1 cellular context compared by ENCODE assay signal in genomic region chr10:63465293-63466167, GRCh38.
TF ChIP-seq lines count a peak whose summit lies in the region.

JMJD1C (minus strand) TSS chr10:63465977; CDS start chr10:63465662, 315 bp downstream.

TF ChIP-seq in HepG2, 621 proteins besides CTCF, POLR2A, EP300 and RAD21 (continued from another document and continues in another):
- no peak for TF ChIP-seq KAT2B (IDR thresholded peaks at IDR 0.05; ENCODE audit: borderline replicate concordance, low read depth, low read length)
- no peak for TF ChIP-seq ZNF143 (CRISPR knock-in tag; IDR thresholded peaks at IDR 0.05)
- TF ChIP-seq KLF6 (CRISPR knock-in tag; IDR thresholded peaks at IDR 0.05) = no peak
- no peak for TF ChIP-seq ZNF44 (CRISPR knock-in tag; IDR thresholded peaks at IDR 0.05)
- TF ChIP-seq SNRNP70 (IDR thresholded peaks at IDR 0.05; ENCODE audit: low read depth, low read length) = no peak
- TF ChIP-seq ZFYVE20 (CRISPR knock-in tag; IDR thresholded peaks at IDR 0.05; ENCODE audit: borderline replicate concordance, low read depth) = no peak
- TF ChIP-seq SMARCC2 (IDR thresholded peaks at IDR 0.05) = no peak
- no peak for TF ChIP-seq ZNF570 (CRISPR knock-in tag; IDR thresholded peaks at IDR 0.05; ENCODE audit: borderline replicate concordance)
- peak; percentile 14; the same call in 1 of the 2 replicates for TF ChIP-seq RARA (CRISPR knock-in tag; IDR thresholded peaks at IDR 0.05)
- 0 out of 2 replicates have a peak, but pooled peaks have one; percentile 35 for TF ChIP-seq ZNF616 (CRISPR knock-in tag; IDR thresholded peaks at IDR 0.05; ENCODE audit: low read depth)
- TF ChIP-seq SMC3 (IDR thresholded peaks at IDR 0.05; ENCODE audit: low read length) = no peak
- TF ChIP-seq, protein P1, sequence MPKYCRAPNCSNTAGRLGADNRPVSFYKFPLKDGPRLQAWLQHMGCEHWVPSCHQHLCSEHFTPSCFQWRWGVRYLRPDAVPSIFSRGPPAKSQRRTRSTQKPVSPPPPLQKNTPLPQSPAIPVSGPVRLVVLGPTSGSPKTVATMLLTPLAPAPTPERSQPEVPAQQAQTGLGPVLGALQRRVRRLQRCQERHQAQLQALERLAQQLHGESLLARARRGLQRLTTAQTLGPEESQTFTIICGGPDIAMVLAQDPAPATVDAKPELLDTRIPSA (CRISPR knock-in tag; IDR thresholded peaks at IDR 0.05; ENCODE audit: borderline replicate concordance) = no peak
- no peak for TF ChIP-seq ZSCAN9 (CRISPR knock-in tag; IDR thresholded peaks at IDR 0.05; ENCODE audit: borderline replicate concordance)
- TF ChIP-seq, protein P2, sequence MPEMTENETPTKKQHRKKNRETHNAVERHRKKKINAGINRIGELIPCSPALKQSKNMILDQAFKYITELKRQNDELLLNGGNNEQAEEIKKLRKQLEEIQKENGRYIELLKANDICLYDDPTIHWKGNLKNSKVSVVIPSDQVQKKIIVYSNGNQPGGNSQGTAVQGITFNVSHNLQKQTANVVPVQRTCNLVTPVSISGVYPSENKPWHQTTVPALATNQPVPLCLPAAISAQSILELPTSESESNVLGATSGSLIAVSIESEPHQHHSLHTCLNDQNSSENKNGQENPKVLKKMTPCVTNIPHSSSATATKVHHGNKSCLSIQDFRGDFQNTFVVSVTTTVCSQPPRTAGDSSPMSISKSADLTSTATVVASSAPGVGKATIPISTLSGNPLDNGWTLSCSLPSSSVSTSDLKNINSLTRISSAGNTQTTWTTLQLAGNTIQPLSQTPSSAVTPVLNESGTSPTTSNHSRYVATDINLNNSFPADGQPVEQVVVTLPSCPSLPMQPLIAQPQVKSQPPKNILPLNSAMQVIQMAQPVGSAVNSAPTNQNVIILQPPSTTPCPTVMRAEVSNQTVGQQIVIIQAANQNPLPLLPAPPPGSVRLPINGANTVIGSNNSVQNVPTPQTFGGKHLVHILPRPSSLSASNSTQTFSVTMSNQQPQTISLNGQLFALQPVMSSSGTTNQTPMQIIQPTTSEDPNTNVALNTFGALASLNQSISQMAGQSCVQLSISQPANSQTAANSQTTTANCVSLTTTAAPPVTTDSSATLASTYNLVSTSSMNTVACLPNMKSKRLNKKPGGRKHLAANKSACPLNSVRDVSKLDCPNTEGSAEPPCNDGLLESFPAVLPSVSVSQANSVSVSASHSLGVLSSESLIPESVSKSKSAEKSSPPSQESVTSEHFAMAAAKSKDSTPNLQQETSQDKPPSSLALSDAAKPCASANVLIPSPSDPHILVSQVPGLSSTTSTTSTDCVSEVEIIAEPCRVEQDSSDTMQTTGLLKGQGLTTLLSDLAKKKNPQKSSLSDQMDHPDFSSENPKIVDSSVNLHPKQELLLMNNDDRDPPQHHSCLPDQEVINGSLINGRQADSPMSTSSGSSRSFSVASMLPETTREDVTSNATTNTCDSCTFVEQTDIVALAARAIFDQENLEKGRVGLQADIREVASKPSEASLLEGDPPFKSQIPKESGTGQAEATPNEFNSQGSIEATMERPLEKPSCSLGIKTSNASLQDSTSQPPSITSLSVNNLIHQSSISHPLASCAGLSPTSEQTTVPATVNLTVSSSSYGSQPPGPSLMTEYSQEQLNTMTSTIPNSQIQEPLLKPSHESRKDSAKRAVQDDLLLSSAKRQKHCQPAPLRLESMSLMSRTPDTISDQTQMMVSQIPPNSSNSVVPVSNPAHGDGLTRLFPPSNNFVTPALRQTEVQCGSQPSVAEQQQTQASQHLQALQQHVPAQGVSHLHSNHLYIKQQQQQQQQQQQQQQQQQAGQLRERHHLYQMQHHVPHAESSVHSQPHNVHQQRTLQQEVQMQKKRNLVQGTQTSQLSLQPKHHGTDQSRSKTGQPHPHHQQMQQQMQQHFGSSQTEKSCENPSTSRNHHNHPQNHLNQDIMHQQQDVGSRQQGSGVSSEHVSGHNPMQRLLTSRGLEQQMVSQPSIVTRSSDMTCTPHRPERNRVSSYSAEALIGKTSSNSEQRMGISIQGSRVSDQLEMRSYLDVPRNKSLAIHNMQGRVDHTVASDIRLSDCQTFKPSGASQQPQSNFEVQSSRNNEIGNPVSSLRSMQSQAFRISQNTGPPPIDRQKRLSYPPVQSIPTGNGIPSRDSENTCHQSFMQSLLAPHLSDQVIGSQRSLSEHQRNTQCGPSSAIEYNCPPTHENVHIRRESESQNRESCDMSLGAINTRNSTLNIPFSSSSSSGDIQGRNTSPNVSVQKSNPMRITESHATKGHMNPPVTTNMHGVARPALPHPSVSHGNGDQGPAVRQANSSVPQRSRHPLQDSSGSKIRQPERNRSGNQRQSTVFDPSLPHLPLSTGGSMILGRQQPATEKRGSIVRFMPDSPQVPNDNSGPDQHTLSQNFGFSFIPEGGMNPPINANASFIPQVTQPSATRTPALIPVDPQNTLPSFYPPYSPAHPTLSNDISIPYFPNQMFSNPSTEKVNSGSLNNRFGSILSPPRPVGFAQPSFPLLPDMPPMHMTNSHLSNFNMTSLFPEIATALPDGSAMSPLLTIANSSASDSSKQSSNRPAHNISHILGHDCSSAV (CRISPR knock-in tag; IDR thresholded peaks at IDR 0.05; ENCODE audit: borderline replicate concordance) = no peak
- no peak for TF ChIP-seq NFRKB (IDR thresholded peaks at IDR 0.05)
- no peak for TF ChIP-seq ZNF569 (CRISPR knock-in tag; IDR thresholded peaks at IDR 0.05; ENCODE audit: borderline replicate concordance)
- no peak for TF ChIP-seq PTBP1 (IDR thresholded peaks at IDR 0.05; ENCODE audit: low read depth, low read length, poor library complexity, severe bottlenecking)
- peak; percentile 89; the same call in 1 of the 2 replicates for TF ChIP-seq ZFP82 (CRISPR knock-in tag; IDR thresholded peaks at IDR 0.05; ENCODE audit: borderline replicate concordance)
- TF ChIP-seq KLF12 (CRISPR knock-in tag; IDR thresholded peaks at IDR 0.05; ENCODE audit: borderline replicate concordance) = no peak
- TF ChIP-seq, protein P3, sequence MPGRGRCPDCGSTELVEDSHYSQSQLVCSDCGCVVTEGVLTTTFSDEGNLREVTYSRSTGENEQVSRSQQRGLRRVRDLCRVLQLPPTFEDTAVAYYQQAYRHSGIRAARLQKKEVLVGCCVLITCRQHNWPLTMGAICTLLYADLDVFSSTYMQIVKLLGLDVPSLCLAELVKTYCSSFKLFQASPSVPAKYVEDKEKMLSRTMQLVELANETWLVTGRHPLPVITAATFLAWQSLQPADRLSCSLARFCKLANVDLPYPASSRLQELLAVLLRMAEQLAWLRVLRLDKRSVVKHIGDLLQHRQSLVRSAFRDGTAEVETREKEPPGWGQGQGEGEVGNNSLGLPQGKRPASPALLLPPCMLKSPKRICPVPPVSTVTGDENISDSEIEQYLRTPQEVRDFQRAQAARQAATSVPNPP (CRISPR knock-in tag; IDR thresholded peaks at IDR 0.05) = peak; percentile 77; the same call in 1 of the 2 replicates
- TF ChIP-seq XRCC5 (optimal IDR thresholded peaks at IDR 0.05; ENCODE audit: low read length) = peak; percentile 90
- TF ChIP-seq HDAC6 (IDR thresholded peaks at IDR 0.05; ENCODE audit: low read depth, low read length) = no peak
- TF ChIP-seq TBX2 (CRISPR knock-in tag; IDR thresholded peaks at IDR 0.05; ENCODE audit: borderline replicate concordance) = peak; percentile 60; the same call in 1 of the 2 replicates
- peak; percentile 29; the same call in 1 of the 2 replicates for TF ChIP-seq ZMYM3 (CRISPR knock-in tag; IDR thresholded peaks at IDR 0.05)
- peak; percentile 81 for TF ChIP-seq ETV5 (CRISPR knock-in tag; IDR thresholded peaks at IDR 0.05; ENCODE audit: borderline replicate concordance)
- TF ChIP-seq ELK4 (CRISPR knock-in tag; IDR thresholded peaks at IDR 0.05; ENCODE audit: borderline replicate concordance) = no peak
- no peak for TF ChIP-seq SETDB1 (CRISPR knock-in tag; IDR thresholded peaks at IDR 0.05; ENCODE audit: borderline replicate concordance)
- TF ChIP-seq TMF1 (CRISPR knock-in tag; IDR thresholded peaks at IDR 0.05; ENCODE audit: low read depth) = peak; percentile 89; the same call in 1 of the 2 replicates
- no peak for TF ChIP-seq ZNF878 (CRISPR knock-in tag; IDR thresholded peaks at IDR 0.05)
- peak; percentile 47; the same call in 1 of the 2 replicates for TF ChIP-seq ZNF672 (CRISPR knock-in tag; IDR thresholded peaks at IDR 0.05)
- TF ChIP-seq MAF1 (CRISPR knock-in tag; IDR thresholded peaks at IDR 0.05; ENCODE audit: borderline replicate concordance) = no peak
- TF ChIP-seq ZNF614 (CRISPR knock-in tag; IDR thresholded peaks at IDR 0.05; ENCODE audit: borderline replicate concordance) = 0 out of 2 replicates have a peak, but pooled peaks have one; percentile 34
- no peak for TF ChIP-seq ZBTB37 (CRISPR knock-in tag; IDR thresholded peaks at IDR 0.05)
- peak; percentile 89 for TF ChIP-seq ZBTB2 (CRISPR knock-in tag; IDR thresholded peaks at IDR 0.05; ENCODE audit: low read depth)
- TF ChIP-seq, protein P4, sequence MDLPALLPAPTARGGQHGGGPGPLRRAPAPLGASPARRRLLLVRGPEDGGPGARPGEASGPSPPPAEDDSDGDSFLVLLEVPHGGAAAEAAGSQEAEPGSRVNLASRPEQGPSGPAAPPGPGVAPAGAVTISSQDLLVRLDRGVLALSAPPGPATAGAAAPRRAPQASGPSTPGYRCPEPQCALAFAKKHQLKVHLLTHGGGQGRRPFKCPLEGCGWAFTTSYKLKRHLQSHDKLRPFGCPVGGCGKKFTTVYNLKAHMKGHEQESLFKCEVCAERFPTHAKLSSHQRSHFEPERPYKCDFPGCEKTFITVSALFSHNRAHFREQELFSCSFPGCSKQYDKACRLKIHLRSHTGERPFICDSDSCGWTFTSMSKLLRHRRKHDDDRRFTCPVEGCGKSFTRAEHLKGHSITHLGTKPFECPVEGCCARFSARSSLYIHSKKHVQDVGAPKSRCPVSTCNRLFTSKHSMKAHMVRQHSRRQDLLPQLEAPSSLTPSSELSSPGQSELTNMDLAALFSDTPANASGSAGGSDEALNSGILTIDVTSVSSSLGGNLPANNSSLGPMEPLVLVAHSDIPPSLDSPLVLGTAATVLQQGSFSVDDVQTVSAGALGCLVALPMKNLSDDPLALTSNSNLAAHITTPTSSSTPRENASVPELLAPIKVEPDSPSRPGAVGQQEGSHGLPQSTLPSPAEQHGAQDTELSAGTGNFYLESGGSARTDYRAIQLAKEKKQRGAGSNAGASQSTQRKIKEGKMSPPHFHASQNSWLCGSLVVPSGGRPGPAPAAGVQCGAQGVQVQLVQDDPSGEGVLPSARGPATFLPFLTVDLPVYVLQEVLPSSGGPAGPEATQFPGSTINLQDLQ (CRISPR knock-in tag; IDR thresholded peaks at IDR 0.05) = peak; percentile 76
- no peak for TF ChIP-seq ELF4 (CRISPR knock-in tag; IDR thresholded peaks at IDR 0.05; ENCODE audit: borderline replicate concordance)
- peak; percentile 54 for TF ChIP-seq U2AF1 (optimal IDR thresholded peaks at IDR 0.05; ENCODE audit: low read depth, low read length)
- no peak for TF ChIP-seq ZNF3 (CRISPR knock-in tag; IDR thresholded peaks at IDR 0.05)
- TF ChIP-seq ZNF136 (CRISPR knock-in tag; IDR thresholded peaks at IDR 0.05; ENCODE audit: low read depth) = 0 out of 2 replicates have a peak, but pooled peaks have one; percentile 38
- peak; percentile 80 for TF ChIP-seq ZBTB10 (CRISPR knock-in tag; IDR thresholded peaks at IDR 0.05; ENCODE audit: borderline replicate concordance)
- peak; percentile 44; the same call in 1 of the 2 replicates for TF ChIP-seq ETS1 (CRISPR knock-in tag; IDR thresholded peaks at IDR 0.05)
